ENCODE assay signal across 9 cellular contexts in the genomic region with DNA sequence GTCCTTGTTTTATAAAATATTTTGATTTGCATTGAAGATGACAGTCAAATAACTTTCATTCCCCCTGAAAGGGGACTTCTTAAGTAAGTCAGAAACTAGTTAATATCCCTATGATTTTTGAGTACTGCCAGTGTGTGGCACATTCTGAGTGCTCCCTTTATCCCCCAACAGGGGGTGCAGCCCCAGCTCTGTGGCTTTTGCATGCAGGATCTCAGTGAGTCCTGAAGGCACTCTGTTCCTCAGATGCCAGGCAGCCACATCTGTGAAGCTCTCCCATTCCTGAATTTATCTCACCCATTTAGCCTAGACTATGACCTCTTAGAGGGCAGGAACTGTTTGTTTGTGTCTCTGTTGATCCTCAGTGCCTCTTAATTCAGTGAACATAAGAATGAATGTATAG.
DNase-seq lines count a peak whose midpoint lies in the region; ATAC-seq, FAIRE-seq and TF ChIP-seq lines count a peak whose summit lies in the region.
"Had no signal": no experiment of that assay in that cellular context is flagged by ENCODE, and none has a peak within 500 bp of the region (broad histone marks: within the 10 kb centered on the region; RNA-seq: fewer than 3 reads in every experiment).

No MANE protein-coding gene starts in this region.

- H3K9me3 ChIP-seq in endothelial cell of umbilical vein (replicated peaks; ENCODE audit: control insufficient read depth, insufficient read depth, low read length) (no peaks in the 10 kb centered on the region), smooth muscle cell (replicated peaks; ENCODE audit: low read depth) (no peaks in the 10 kb centered on the region)

- H3K27ac ChIP-seq in endothelial cell of umbilical vein (ENCODE audit: insufficient read depth, low read depth, low read length) (no peak overlapping the region), smooth muscle cell (ENCODE audit: low read depth) (no peak overlapping the region)

- POLR2A ChIA-PET in endothelial cell of umbilical vein (lab: Charles Lee) = no interaction called here

- intact Hi-C loops in endothelial cell of umbilical vein (cut with micrococcal nuclease) = loop anchor here (1.0 kb wide), 1 partner anchor 321 kb away; no protein-coding TSS in a partner anchor

- DNase-seq in activated T-cell treated with anti-CD3 and anti-CD28 coated beads, Interleukin-2, amount 50 U/mL, for 72 hours = peak; percentile 3 to 4
- no peak for DNase-seq in activated T-cell treated with anti-CD3 and anti-CD28 coated beads, Interleukin-2, amount 50 U/mL, for 24 hours
- peak; percentile 49 for DNase-seq in NAMALWA (ENCODE audit: low spot score)
- peak; percentile 20 for DNase-seq in endothelial cell of umbilical vein (ENCODE audit: low read depth, low spot score)
- no peak for DNase-seq in smooth muscle cell (lab: John Stamatoyannopoulos, UW; ENCODE audit: unreplicated experiment)
- DNase-seq in activated CD4-positive, CD25-positive, alpha-beta regulatory T cell treated with anti-CD3 and anti-CD28 coated beads, Interleukin-2, amount 50 U/mL, for 72 hours = no peak
- DNase-seq in immature natural killer cell = no peak
- DNase-seq in GOT3 (lab: John Stamatoyannopoulos, UW) = no peak
- DNase-seq: naive B cell had no signal

- H3K27me3 Mint-ChIP-seq in activated T-cell treated with anti-CD3 and anti-CD28 coated beads, Interleukin-2, amount 50 U/mL, for 72 hours (ENCODE audit: low read depth) = no peaks in the 10 kb centered on the region
- no peaks in the 10 kb centered on the region for H3K27me3 Mint-ChIP-seq in activated T-cell treated with anti-CD3 and anti-CD28 coated beads, Interleukin-2, amount 50 U/mL, for 24 hours
- H3K27me3 Mint-ChIP-seq in immature natural killer cell (ENCODE audit: low read depth in 3 of 3) = peaks cover 0 to 1% (median 0%) of the 10 kb centered on the region in 3 donors
- H3K27me3 Mint-ChIP-seq: naive B cell had no signal

- H3K27ac Mint-ChIP-seq in activated T-cell treated with anti-CD3 and anti-CD28 coated beads, Interleukin-2, amount 50 U/mL, for 72 hours = no peak overlapping the region
- H3K27ac Mint-ChIP-seq in activated T-cell treated with anti-CD3 and anti-CD28 coated beads, Interleukin-2, amount 50 U/mL, for 24 hours = no peak overlapping the region
- H3K27ac Mint-ChIP-seq in immature natural killer cell = no peak overlapping the region

- peaks cover 15% of the 10 kb centered on the region for H3K4me1 Mint-ChIP-seq in activated T-cell treated with anti-CD3 and anti-CD28 coated beads, Interleukin-2, amount 50 U/mL, for 72 hours (ENCODE audit: low read depth)
- H3K4me1 Mint-ChIP-seq in activated T-cell treated with anti-CD3 and anti-CD28 coated beads, Interleukin-2, amount 50 U/mL, for 24 hours (ENCODE audit: low read depth) = peaks cover 23% of the 10 kb centered on the region
- peaks cover 24% of the 10 kb centered on the region in 2 donors for H3K4me1 Mint-ChIP-seq in immature natural killer cell

- no peaks in the 10 kb centered on the region for H3K9me3 Mint-ChIP-seq in activated T-cell treated with anti-CD3 and anti-CD28 coated beads, Interleukin-2, amount 50 U/mL, for 72 hours
- H3K9me3 Mint-ChIP-seq in activated T-cell treated with anti-CD3 and anti-CD28 coated beads, Interleukin-2, amount 50 U/mL, for 24 hours = no peaks in the 10 kb centered on the region
- H3K9me3 Mint-ChIP-seq in immature natural killer cell = no peaks in the 10 kb centered on the region
- H3K9me3 Mint-ChIP-seq: naive B cell had no signal

- H3K4me2 ChIP-seq in endothelial cell of umbilical vein (ENCODE audit: insufficient read depth, low read length) = no peak overlapping the region
- H3K4me2 ChIP-seq in smooth muscle cell = no peak overlapping the region

- no peaks in the 10 kb centered on the region for H3K79me2 ChIP-seq in endothelial cell of umbilical vein (ENCODE audit: control insufficient read depth, insufficient read depth, low read length)
- no peaks in the 10 kb centered on the region for H3K79me2 ChIP-seq in smooth muscle cell (ENCODE audit: low read depth)

- no peaks in the 10 kb centered on the region for H3K4me1 ChIP-seq in endothelial cell of umbilical vein (ENCODE audit: control insufficient read depth, extremely low read depth, insufficient read depth, low read length)
- H3K4me1 ChIP-seq in smooth muscle cell (ENCODE audit: low read depth) = no peaks in the 10 kb centered on the region

- no TSS peak for BruUV-seq in endothelial cell of umbilical vein (replicated peaks; lab: Mats Ljungman, UMichigan)

- CTCF ChIA-PET in endothelial cell of umbilical vein (lab: Charles Lee) = interaction anchor here (0.8 to 2.3 kb wide), 6 partner anchors 10 to 322 kb away, joined by 3 to 22 read pairs (median 4); no protein-coding TSS in a partner anchor

- no peaks in the 10 kb centered on the region for H3K36me3 Mint-ChIP-seq in activated T-cell treated with anti-CD3 and anti-CD28 coated beads, Interleukin-2, amount 50 U/mL, for 72 hours (ENCODE audit: insufficient read depth in 2 of 2)
- no peaks in the 10 kb centered on the region for H3K36me3 Mint-ChIP-seq in activated T-cell treated with anti-CD3 and anti-CD28 coated beads, Interleukin-2, amount 50 U/mL, for 24 hours (ENCODE audit: low read depth)
- no peaks in the 10 kb centered on the region for H3K36me3 Mint-ChIP-seq in immature natural killer cell

- no peak for ATAC-seq in activated T-cell treated with anti-CD3 and anti-CD28 coated beads, Interleukin-2, amount 50 U/mL, for 72 hours (replicated peaks in 1 of 2)

- no peaks in the 10 kb centered on the region for H3K27me3 ChIP-seq in endothelial cell of umbilical vein (ENCODE audit: control insufficient read depth in 2 of 2, insufficient read depth in 2 of 2, low read length in 2 of 2)
- no peaks in the 10 kb centered on the region for H3K27me3 ChIP-seq in smooth muscle cell (ENCODE audit: low read depth)

- no peak for FAIRE-seq in endothelial cell of umbilical vein (lab: Jason Lieb, UNC)

- no peaks in the 10 kb centered on the region for H3K9me1 ChIP-seq in endothelial cell of umbilical vein (replicated peaks; ENCODE audit: control insufficient read depth, extremely low read depth, insufficient read depth, low read length)

- H3K4me3 Mint-ChIP-seq in activated T-cell treated with anti-CD3 and anti-CD28 coated beads, Interleukin-2, amount 50 U/mL, for 72 hours = no peak overlapping the region
- no peak overlapping the region for H3K4me3 Mint-ChIP-seq in activated T-cell treated with anti-CD3 and anti-CD28 coated beads, Interleukin-2, amount 50 U/mL, for 24 hours
- no peak overlapping the region for H3K4me3 Mint-ChIP-seq in immature natural killer cell
- H3K4me3 Mint-ChIP-seq: naive B cell had no signal

- peak; percentile 13 to 45 for TF ChIP-seq CTCF in endothelial cell of umbilical vein (IDR thresholded peaks at IDR 0.05; ENCODE audit: extremely low read depth in 1 of 2, insufficient read depth in 1 of 2, low read depth in 1 of 2, low read length in 2 of 2)
- TF ChIP-seq CTCF in smooth muscle cell (IDR thresholded peaks at IDR 0.05; ENCODE audit: borderline replicate concordance, insufficient read depth, poor library complexity, severe bottlenecking) = peak; percentile 37

- H3K36me3 ChIP-seq in endothelial cell of umbilical vein (ENCODE audit: control insufficient read depth in 2 of 2, extremely low read depth in 1 of 2, insufficient read depth in 2 of 2, low read length in 2 of 2) (no peaks in the 10 kb centered on the region), smooth muscle cell (ENCODE audit: low read depth) (no peaks in the 10 kb centered on the region)

- dilution Hi-C loops in endothelial cell of umbilical vein (cut with MboI; ENCODE audit: extremely low pct_ligation_motif_present, low sequenced_read_pairs) = no loop called here

- H3F3A ChIP-seq in smooth muscle cell (ENCODE audit: low read depth) = no peaks in the 10 kb centered on the region

- H3K4me3 ChIP-seq in endothelial cell of umbilical vein (replicated peaks in 1 of 3; ENCODE audit: insufficient read depth in 1 of 3, low read depth in 1 of 3, low read length in 3 of 3) (no peak overlapping the region), smooth muscle cell (no peak overlapping the region)

- H2AFZ ChIP-seq in endothelial cell of umbilical vein (ENCODE audit: low read depth, low read length) = no peak overlapping the region
- no peak overlapping the region for H2AFZ ChIP-seq in smooth muscle cell (ENCODE audit: low read depth)

- H3K9ac ChIP-seq in endothelial cell of umbilical vein (replicated peaks; ENCODE audit: extremely low read depth, insufficient read depth, low read length) = no peak overlapping the region
- H3K9ac ChIP-seq in smooth muscle cell (ENCODE audit: low read depth) = no peak overlapping the region

- TF ChIP-seq POLR2A in endothelial cell of umbilical vein (IDR thresholded peaks at IDR 0.05; ENCODE audit: low read depth, low read length) = no peak

- H4K20me1 ChIP-seq in endothelial cell of umbilical vein (replicated peaks; ENCODE audit: control insufficient read depth, extremely low read depth, insufficient read depth, low read length) (no peaks in the 10 kb centered on the region), smooth muscle cell (ENCODE audit: low read depth) (no peaks in the 10 kb centered on the region)

TF ChIP-seq in endothelial cell of umbilical vein, 7 proteins besides CTCF, POLR2A, EP300 and RAD21:
- no peak for TF ChIP-seq MAX (IDR thresholded peaks at IDR 0.05; ENCODE audit: insufficient read depth, insufficient read length)
- TF ChIP-seq JUN (IDR thresholded peaks at IDR 0.05; ENCODE audit: borderline replicate concordance, insufficient read depth, insufficient read length, low read depth) = no peak
- TF ChIP-seq MYC (IDR thresholded peaks at IDR 0.05; ENCODE audit: low read depth, low read length) = no peak
- TF ChIP-seq EZH2 (IDR thresholded peaks at IDR 0.05; ENCODE audit: borderline replicate concordance, low read depth, low read length, severe bottlenecking) = no peak
- TF ChIP-seq POLR2AphosphoS5 (IDR thresholded peaks at IDR 0.05; ENCODE audit: insufficient read depth, low read depth, low read length) = no peak
- no peak for TF ChIP-seq FOS (IDR thresholded peaks at IDR 0.05; ENCODE audit: borderline replicate concordance, insufficient read depth, low read length)
- no peak for TF ChIP-seq GATA2 (IDR thresholded peaks at IDR 0.05; ENCODE audit: insufficient read depth, insufficient read length, low read depth, low read length)

Comparison
In these comparisons a context has a peak if more than half of its experiments do, and no peak if none do; other contexts are left out.
1. DNase-seq: peak in activated T-cell treated with anti-CD3 and anti-CD28 coated beads, Interleukin-2, amount 50 U/mL, for 72 hours (2 of 2), NAMALWA (single experiment) and endothelial cell of umbilical vein (single experiment); none in activated T-cell treated with anti-CD3 and anti-CD28 coated beads, Interleukin-2, amount 50 U/mL, for 24 hours (single experiment), smooth muscle cell (single experiment), activated CD4-positive, CD25-positive, alpha-beta regulatory T cell treated with anti-CD3 and anti-CD28 coated beads, Interleukin-2, amount 50 U/mL, for 72 hours (single experiment), immature natural killer cell (0 of 3) and GOT3 (single experiment).